In genomic region chr11:9138133-9138453, GRCh38 we compare ENCODE assay signal across 9 cellular contexts. TPM values are rescaled to one million over a fixed set of nuclear protein-coding genes. Genes with fewer than 3 reads are reported as not detected.
DNase-seq lines count a peak whose midpoint lies in the region; ATAC-seq, FAIRE-seq and TF ChIP-seq lines count a peak whose summit lies in the region.
"Had no signal": no experiment of that assay in that cellular context is flagged by ENCODE, and none has a peak within 500 bp of the region (broad histone marks: within the 10 kb centered on the region; RNA-seq: fewer than 3 reads in every experiment).

No MANE protein-coding gene starts in this region.

- H3K9me3 Mint-ChIP-seq in T-helper 1 cell treated with Interleukin-12 subunit alpha and Interleukin-12 subunit beta and Interleukin-4 antibody, amounts not matched to agents 30 μg/mL and 1 μg/mL, for 36 hours, result no peaks in the 10 kb centered on the region
- H3K9me3 Mint-ChIP-seq: activated CD4-positive, alpha-beta T cell treated with anti-CD3 and anti-CD28 coated beads, Interleukin-2, amount 10 ng/mL, durations not matched to agents 7 days and 5 days had no signal

- H3K9me1 ChIP-seq in K562 (ENCODE audit: control insufficient read depth, insufficient read depth, low read length), result no peaks in the 10 kb centered on the region

- TF ChIP-seq POLR2A in K562 (conservative IDR thresholded peaks at IDR 0.05), result no peak

- H3K36me3 ChIP-seq in K562 (ENCODE audit: control insufficient read depth, insufficient read depth, low read length) (peaks cover 53% of the 10 kb centered on the region), skeletal muscle satellite cell (ENCODE audit: insufficient read depth, low read length) (peaks cover 61% of the 10 kb centered on the region)

- H3K27ac ChIP-seq in K562 (ENCODE audit: extremely low read depth, low read depth, low read length), result no peak overlapping the region

- H3K79me2 ChIP-seq in K562 (ENCODE audit: control insufficient read depth, insufficient read depth, low read length), result no peaks in the 10 kb centered on the region

- H3K4me3 Mint-ChIP-seq in T-helper 1 cell treated with Interleukin-12 subunit alpha and Interleukin-12 subunit beta and Interleukin-4 antibody, amounts not matched to agents 30 μg/mL and 1 μg/mL, for 36 hours, result no peak overlapping the region
- H3K4me3 Mint-ChIP-seq: activated CD4-positive, alpha-beta T cell treated with anti-CD3 and anti-CD28 coated beads, Interleukin-2, amount 10 ng/mL, durations not matched to agents 7 days and 5 days had no signal

- H3K4me3 ChIP-seq in K562, result no peak overlapping the region
- H3K4me3 ChIP-seq in skeletal muscle satellite cell (ENCODE audit: low read length), result no peak overlapping the region

- ATAC-seq in K562 (peak; percentile 38), omental fat pad (ENCODE audit: low FRiP score) (no peak)

- POLR2A ChIA-PET in K562 (lab: Yijun Ruan, JAX), result interaction anchor here (0.6 to 1.3 kb wide), 9 partner anchors 9 to 323 kb away, joined by 3 to 5 read pairs (median 3); partner anchors contain the start of gene ZNF143
- POLR2A ChIA-PET in GM10248 (lab: Yijun Ruan, JAX), result no interaction called here

- no peaks in the 10 kb centered on the region for H4K20me1 ChIP-seq in K562 (replicated peaks; ENCODE audit: control insufficient read depth, insufficient read depth, low read length)

- peaks cover 25% of the 10 kb centered on the region for H3K4me1 Mint-ChIP-seq in T-helper 1 cell treated with Interleukin-12 subunit alpha and Interleukin-12 subunit beta and Interleukin-4 antibody, amounts not matched to agents 30 μg/mL and 1 μg/mL, for 36 hours (ENCODE audit: low read depth)

- H3K27me3 Mint-ChIP-seq in T-helper 1 cell treated with Interleukin-12 subunit alpha and Interleukin-12 subunit beta and Interleukin-4 antibody, amounts not matched to agents 30 μg/mL and 1 μg/mL, for 36 hours (ENCODE audit: low read depth), result no peaks in the 10 kb centered on the region
- H3K27me3 Mint-ChIP-seq: activated CD4-positive, alpha-beta T cell treated with anti-CD3 and anti-CD28 coated beads, Interleukin-2, amount 10 ng/mL, durations not matched to agents 7 days and 5 days had no signal

- DNase-seq in T-helper 1 cell (no peak), NCI-H1417 (lab: John Stamatoyannopoulos, UW) (peak in 2 of 3 experiments; percentile 86 to 96), K562 (ENCODE audit: extremely low read depth in 1 of 4, low spot score in 3 of 4) (no peak), omental fat pad (ENCODE audit: low spot score) (no peak), GM10248 (ENCODE audit: extremely low spot score) (no peak), AG20443 (ENCODE audit: low spot score) (no peak)

- H3K9ac ChIP-seq in K562 (ENCODE audit: insufficient read depth in 1 of 2, low read depth in 2 of 2, low read length in 2 of 2), result no peak overlapping the region
- peak overlapping the region; percentile 17 for H3K9ac ChIP-seq in skeletal muscle satellite cell (ENCODE audit: low read depth, low read length)

- H3K9me3 ChIP-seq in K562 (replicated peaks; ENCODE audit: control insufficient read depth, insufficient read depth, low read depth, low read length) (no peaks in the 10 kb centered on the region), skeletal muscle satellite cell (replicated peaks; ENCODE audit: low read length) (no peaks in the 10 kb centered on the region)

- 61% methylated on average over 3 of the region's 3 CpGs for WGBS in K562 (ENCODE audit: insufficient coverage, low coverage, missing lambda C conversion rate)

- H3K4me1 ChIP-seq in K562 (replicated peaks in 1 of 2; ENCODE audit: control insufficient read depth in 2 of 2, insufficient read depth in 2 of 2, low read length in 2 of 2) (no peaks in the 10 kb centered on the region), skeletal muscle satellite cell (ENCODE audit: control insufficient read depth, insufficient read depth, low read length) (peaks cover 27% of the 10 kb centered on the region)

- TF ChIP-seq CTCF in K562 (IDR thresholded peaks at IDR 0.05 in 2 of 3, conservative IDR thresholded peaks at IDR 0.05 in 1 of 3; ENCODE audit: insufficient read depth in 2 of 3, low read depth in 1 of 3, low read length in 3 of 3) (no peak), omental fat pad (IDR thresholded peaks at IDR 0.05) (no peak), GM10248 (IDR thresholded peaks at IDR 0.05; ENCODE audit: control extremely low read depth, extremely low read depth, low read depth, missing control alignments) (no peak)

- no peak for TF ChIP-seq EP300 in K562 (IDR thresholded peaks at IDR 0.05; ENCODE audit: low read length)

- no TSS peak for BruUV-seq in K562 (replicated peaks; lab: Mats Ljungman, UMichigan)

- CTCF ChIA-PET in K562 (lab: Yijun Ruan, JAX; ENCODE audit: low intra/inter-chr PET ratio) (interaction anchor here (0.8 to 2.5 kb wide), 2 partner anchors 62 to 123 kb away, joined by 3 to 10 read pairs; no protein-coding TSS in a partner anchor), GM10248 (lab: Yijun Ruan, JAX) (interaction anchor here (0.6 to 9.5 kb wide), 59 partner anchors 9 to 917 kb away, joined by 3 to 224 read pairs (median 5); partner anchors contain the start of gene AKIP1)

- H2AFZ ChIP-seq in K562 (ENCODE audit: low read depth, low read length), result no peak overlapping the region

- intact Hi-C loops in K562 (cut with micrococcal nuclease), result loop anchor here (5.0 kb wide), 1 partner anchor 226 kb away; the partner anchor contains the start of gene AKIP1

- in situ Hi-C loops in K562 (cut with MboI), result loop anchor here (10.0 kb wide), 1 partner anchor 123 kb away; no protein-coding TSS in a partner anchor

- H3K36me3 Mint-ChIP-seq in T-helper 1 cell treated with Interleukin-12 subunit alpha and Interleukin-12 subunit beta and Interleukin-4 antibody, amounts not matched to agents 30 μg/mL and 1 μg/mL, for 36 hours (ENCODE audit: low read depth), result peaks cover 17% of the 10 kb centered on the region

- no peak for FAIRE-seq in K562 (lab: Jason Lieb, UNC)

- peak overlapping the region; percentile 2 for H3K27ac Mint-ChIP-seq in T-helper 1 cell treated with Interleukin-12 subunit alpha and Interleukin-12 subunit beta and Interleukin-4 antibody, amounts not matched to agents 30 μg/mL and 1 μg/mL, for 36 hours
- H3K27ac Mint-ChIP-seq: activated CD4-positive, alpha-beta T cell treated with anti-CD3 and anti-CD28 coated beads, Interleukin-2, amount 10 ng/mL, durations not matched to agents 7 days and 5 days had no signal

- TF ChIP-seq RAD21 in K562 (CRISPR knock-in tag; conservative IDR thresholded peaks at IDR 0.05 in 1 of 2, IDR thresholded peaks at IDR 0.05 in 1 of 2), result no peak

- H3K27me3 ChIP-seq in K562 (ENCODE audit: control insufficient read depth in 2 of 2, insufficient read depth in 2 of 2, low read length in 2 of 2) (no peaks in the 10 kb centered on the region), skeletal muscle satellite cell (ENCODE audit: control insufficient read depth, insufficient read depth, low read length) (no peaks in the 10 kb centered on the region)

- no peak overlapping the region for H3K4me2 ChIP-seq in K562 (ENCODE audit: insufficient read depth, low read length)
- peak overlapping the region; percentile 15 for H3K4me2 ChIP-seq in skeletal muscle satellite cell (ENCODE audit: low read length)

TF ChIP-seq in K562, 482 proteins besides CTCF, POLR2A, EP300 and RAD21 (continues in another document):
- TF ChIP-seq SIRT6 (IDR thresholded peaks at IDR 0.05; ENCODE audit: low read depth, low read length), result no peak
- TF ChIP-seq NCOA4 (IDR thresholded peaks at IDR 0.05; ENCODE audit: partially characterized antibody), result no peak
- no peak for TF ChIP-seq RBM39 (optimal IDR thresholded peaks at IDR 0.05; ENCODE audit: low read depth, low read length)
- TF ChIP-seq KDM1A (IDR thresholded peaks at IDR 0.05), result no peak
- no peak for TF ChIP-seq HNRNPLL (IDR thresholded peaks at IDR 0.05; ENCODE audit: low read depth, low read length, poor library complexity, severe bottlenecking)
- no peak for TF ChIP-seq NFYB (IDR thresholded peaks at IDR 0.05; ENCODE audit: extremely low read depth, insufficient read length)

RNA-seq across cellular contexts. Expression of gene SCUBE2, which starts 46.7 kb away (rescaled TPM):
- total RNA-seq in K562 (2011; cell fraction: chromatin; rRNA removed; ENCODE audit: low replicate concordance), result 0.74 and 2.3 TPM in 2 replicates
- 1.2 and 1.4 TPM in 2 replicates for total RNA-seq in K562 (2011; cell fraction: nucleolus; rRNA removed)
- total RNA-seq in K562 (2011; cell fraction: nucleoplasm; rRNA removed), result 0.99 TPM in 1 of 2 replicates, not detected in the other
- total RNA-seq in K562 (2014; rRNA removed), result 0.41 TPM in 1 of 2 replicates, not detected in the other
- 0.35 TPM in 1 of 2 replicates, not detected in the other for total RNA-seq in K562 (2014; rRNA removed; fragmentation: Illumina TruSeq; extraction: Trizol)
- 0.30 and 0.40 TPM in 2 replicates for total RNA-seq in K562 (2015; rRNA removed; fragmentation: Illumina TruSeq; extraction: Trizol)
- 0.16 TPM in 1 of 2 replicates, not detected in the other for total RNA-seq in K562 (2021)
- 0.07 and 0.15 TPM in 2 replicates for polyA plus RNA-seq in K562 (2011; rRNA removed)
- 0.12 TPM in 1 of 2 replicates, not detected in the other for polyA plus RNA-seq in K562 (2011; cell fraction: cytosol; rRNA removed)
- 0.24 and 0.29 TPM in 2 replicates for polyA plus RNA-seq in K562 (2011; cell fraction: nucleus; rRNA removed)
- 0.14 and 0.22 TPM in 2 replicates for polyA plus RNA-seq in K562 (2012)
- not detected in 2 replicates for polyA plus RNA-seq in K562 (2014; fragmentation: Illumina TruSeq; extraction: Trizol)
- polyA plus RNA-seq in K562 (2014; fragmentation: Nextera tagmentation; extraction: Ambion mirVana), result under 1 TPM in 1 of 2 experiments, not detected in 1; 0.06 TPM
- 0.16 TPM in 1 of 2 replicates, not detected in the other for polyA plus RNA-seq in K562 (2014; rRNA removed)
- polyA minus RNA-seq in K562 (2011; rRNA and poly(A)+ RNA removed), result not detected in 2 replicates
- not detected in 2 replicates for polyA minus RNA-seq in K562 (2011; cell fraction: cytosol; rRNA and poly(A)+ RNA removed)
- 1.1 TPM in 1 of 2 replicates, not detected in the other for polyA minus RNA-seq in K562 (2011; cell fraction: nucleus; rRNA and poly(A)+ RNA removed)
- 0.51 and 0.66 TPM in 2 replicates for total RNA-seq in skeletal muscle satellite cell (2012; rRNA removed)
- 10 to 100 TPM in 3 of 4 donors, 1 to 10 TPM in 1; 8.8 to 50.6 (median 29.8) TPM for total RNA-seq in omental fat pad

Comparison
In these comparisons a context has a peak if more than half of its experiments do, and no peak if none do; other contexts are left out.
1. DNase-seq: peak in NCI-H1417 (2 of 3); none in T-helper 1 cell (0 of 5), K562 (0 of 4), omental fat pad (single experiment), GM10248 (single experiment) and AG20443 (single experiment).